In genomic region chr6:70667711-70668498, GRCh38 we compare ENCODE assay signal across 8 cellular contexts. TPM values are rescaled to one million over a fixed set of nuclear protein-coding genes. Genes with fewer than 3 reads are reported as not detected.
DNase-seq lines count a peak whose midpoint lies in the region; TF ChIP-seq lines count a peak whose summit lies in the region.

TSS of gene SMAP1 (plus strand) at chr6:70667883. CDS start at chr6:70668024, 141 bp downstream.

- in situ Hi-C loops in HAP-1 (cut with MboI; ENCODE audit: low sequenced_read_pairs): no loop called here

- H3K27ac ChIP-seq in SJCRH30 (peak within 1 kb of the TSS; percentile 86), neural progenitor cell (peak within 1 kb of the TSS; percentile 90), stomach smooth muscle (ENCODE audit: low read length) (peak within 1 kb of the TSS; percentile 65)

- peak within 1 kb of the TSS; percentile 88 for H3K4me2 ChIP-seq in neural progenitor cell

- H2AFZ ChIP-seq in neural progenitor cell (replicated peaks): peak within 1 kb of the TSS; percentile 85

- H3K4me3 ChIP-seq in HAP-1 (peak within 1 kb of the TSS; percentile 76), MG63 (peak within 1 kb of the TSS; percentile 95), SJCRH30 (peak within 1 kb of the TSS; percentile 93), foreskin fibroblast (ENCODE audit: low read depth in 1 of 2, low read length in 2 of 2) (peak within 1 kb of the TSS; percentile 80 to 84), neural progenitor cell (peak within 1 kb of the TSS; percentile 84), stomach smooth muscle (ENCODE audit: low read length in 2 of 2) (peak within 1 kb of the TSS; percentile 91 to 92)

- peak within 1 kb of the TSS; percentile 81 for H3K27ac Mint-ChIP-seq in neural progenitor cell

- TF ChIP-seq CTCF in foreskin fibroblast (IDR thresholded peaks at IDR 0.05; ENCODE audit: low read depth, low read length) (no peak), neural progenitor cell (IDR thresholded peaks at IDR 0.05) (peak; percentile 42)

- H3K27me3 ChIP-seq in HAP-1 (ENCODE audit: low read depth): no peaks in the 10 kb centered on the region
- H3K27me3 ChIP-seq in MG63: no peaks in the 10 kb centered on the region
- H3K27me3 ChIP-seq in SJCRH30: no peaks in the 10 kb centered on the region
- H3K27me3 ChIP-seq in neural progenitor cell: no peaks in the 10 kb centered on the region
- no peaks in the 10 kb centered on the region for H3K27me3 ChIP-seq in stomach smooth muscle (ENCODE audit: control insufficient read depth in 1 of 2, insufficient read depth in 2 of 2, low read length in 2 of 2)

- H3K9me3 Mint-ChIP-seq in neural progenitor cell: no peaks in the 10 kb centered on the region

- H3K4me3 Mint-ChIP-seq in neural progenitor cell: peak within 1 kb of the TSS; percentile 90

- peaks cover 11% of the 10 kb centered on the region for H4K20me1 ChIP-seq in neural progenitor cell (ENCODE audit: low read depth)

- H3K9ac ChIP-seq in neural progenitor cell: peak within 1 kb of the TSS; percentile 43
- H3K9ac ChIP-seq in stomach smooth muscle (ENCODE audit: low read length in 2 of 2): peak within 1 kb of the TSS; percentile 87 to 88

- H3F3A ChIP-seq in neural progenitor cell (ENCODE audit: low read depth): peaks cover 17% of the 10 kb centered on the region

- H3K9me3 ChIP-seq in HAP-1 (no peaks in the 10 kb centered on the region), MG63 (no peaks in the 10 kb centered on the region), SJCRH30 (replicated peaks) (no peaks in the 10 kb centered on the region), neural progenitor cell (ENCODE audit: low read depth) (no peaks in the 10 kb centered on the region), stomach smooth muscle (ENCODE audit: control insufficient read depth in 2 of 2, low read length in 2 of 2) (no peaks in the 10 kb centered on the region)

- no peaks in the 10 kb centered on the region for H3K36me3 Mint-ChIP-seq in neural progenitor cell

- DNase-seq in GF-D8 (lab: John Stamatoyannopoulos, UW): peak; percentile 75
- peak; percentile 89 to 96 for DNase-seq in HAP-1 (ENCODE audit: low spot score in 2 of 2)
- peak; percentile 94 for DNase-seq in MG63
- DNase-seq in SJCRH30: peak; percentile 96
- DNase-seq in activated gamma-delta T cell treated with anti-CD3 and anti-CD28 coated beads, Interleukin-2, amount 50 U/mL, for 16 hours (ENCODE audit: low read depth): peak; percentile 91
- peak; percentile 91 to 97 for DNase-seq in foreskin fibroblast
- DNase-seq in neural progenitor cell (ENCODE audit: low spot score): peak; percentile 95

- peaks cover 6% of the 10 kb centered on the region for H3K27me3 Mint-ChIP-seq in neural progenitor cell (ENCODE audit: insufficient read depth, low read depth)

- peaks cover 10% of the 10 kb centered on the region for H3K4me1 ChIP-seq in HAP-1
- H3K4me1 ChIP-seq in SJCRH30: peaks cover 5% of the 10 kb centered on the region; the same call in 1 of the 2 replicates
- H3K4me1 ChIP-seq in neural progenitor cell: peaks cover 7% of the 10 kb centered on the region
- H3K4me1 ChIP-seq in stomach smooth muscle (ENCODE audit: control insufficient read depth, insufficient read depth, low read length): no peaks in the 10 kb centered on the region

- peaks cover 44% of the 10 kb centered on the region for H3K79me2 ChIP-seq in neural progenitor cell (ENCODE audit: low read depth)

- H3K4me1 Mint-ChIP-seq in neural progenitor cell: peaks cover 32% of the 10 kb centered on the region

- H3K36me3 ChIP-seq in HAP-1 (replicated peaks) (no peaks in the 10 kb centered on the region; the same call in 1 of the 2 replicates), MG63 (no peaks in the 10 kb centered on the region), SJCRH30 (no peaks in the 10 kb centered on the region), neural progenitor cell (no peaks in the 10 kb centered on the region), stomach smooth muscle (ENCODE audit: control insufficient read depth in 2 of 2, insufficient read depth in 2 of 2, low read length in 2 of 2) (no peaks in the 10 kb centered on the region)

RNA-seq across cellular contexts. Expression of gene SMAP1, which starts in this region (rescaled TPM):
- total RNA-seq in MG63 (2014; rRNA removed; shearing (Covaris generic); ENCODE audit: low replicate concordance): 18.9 and 19.6 TPM in 2 replicates
- 35.5 and 35.7 TPM in 2 replicates for total RNA-seq in SJCRH30 (2014; rRNA removed; shearing (Covaris generic))
- 32.7 and 36.5 TPM in 2 replicates for total RNA-seq in neural progenitor cell (ENCODE audit: low replicate concordance)

Comparison
In these comparisons a context has a peak if more than half of its experiments do, and no peak if none do; other contexts are left out.
1. Peak in every context shown above with its lines: DNase-seq, H3K4me3 ChIP-seq and H3K27ac ChIP-seq.